In the genomic region with DNA sequence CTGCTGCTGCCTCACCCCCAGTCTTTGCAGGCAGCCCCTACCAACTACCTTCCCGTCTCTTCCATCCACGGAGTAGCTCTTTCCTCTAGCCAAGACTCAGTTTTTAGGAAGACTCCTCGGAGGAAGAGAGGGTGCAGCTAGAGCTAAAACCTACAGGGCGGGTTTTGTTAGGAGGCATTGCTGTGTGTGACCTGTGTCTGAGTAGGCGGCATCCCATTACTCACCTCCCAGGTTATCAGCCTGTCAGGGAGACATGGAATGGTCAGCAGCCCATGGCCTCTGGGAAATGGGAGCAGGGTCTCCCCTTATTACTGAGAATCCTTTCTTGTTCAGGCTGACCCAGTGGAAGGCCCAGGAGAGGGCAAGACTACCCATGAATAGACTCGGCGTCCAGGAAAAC, we compare ENCODE assay signal across 1 cellular context.
TF ChIP-seq lines count a peak whose summit lies in the region.

No MANE protein-coding gene starts in this region.

TF ChIP-seq in WTC11, 78 proteins besides CTCF, POLR2A, EP300 and RAD21 (continued from another document):
- no peak for TF ChIP-seq ELF4 (CRISPR knock-in tag; IDR thresholded peaks at IDR 0.05; ENCODE audit: low read depth)
- no peak for TF ChIP-seq ZNF317 (CRISPR knock-in tag; IDR thresholded peaks at IDR 0.05; ENCODE audit: borderline replicate concordance, low read depth)
- TF ChIP-seq, protein P1, sequence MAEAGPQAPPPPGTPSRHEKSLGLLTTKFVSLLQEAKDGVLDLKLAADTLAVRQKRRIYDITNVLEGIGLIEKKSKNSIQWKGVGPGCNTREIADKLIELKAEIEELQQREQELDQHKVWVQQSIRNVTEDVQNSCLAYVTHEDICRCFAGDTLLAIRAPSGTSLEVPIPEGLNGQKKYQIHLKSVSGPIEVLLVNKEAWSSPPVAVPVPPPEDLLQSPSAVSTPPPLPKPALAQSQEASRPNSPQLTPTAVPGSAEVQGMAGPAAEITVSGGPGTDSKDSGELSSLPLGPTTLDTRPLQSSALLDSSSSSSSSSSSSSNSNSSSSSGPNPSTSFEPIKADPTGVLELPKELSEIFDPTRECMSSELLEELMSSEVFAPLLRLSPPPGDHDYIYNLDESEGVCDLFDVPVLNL (CRISPR knock-in tag; IDR thresholded peaks at IDR 0.05; ENCODE audit: borderline replicate concordance, low read depth) = no peak
- no peak for TF ChIP-seq MXD4 (CRISPR knock-in tag; IDR thresholded peaks at IDR 0.05; ENCODE audit: borderline replicate concordance)
- no peak for TF ChIP-seq NFATC4 (CRISPR knock-in tag; IDR thresholded peaks at IDR 0.05)
- no peak for TF ChIP-seq RELA (CRISPR knock-in tag; IDR thresholded peaks at IDR 0.05; ENCODE audit: borderline replicate concordance)
- TF ChIP-seq, protein P2, sequence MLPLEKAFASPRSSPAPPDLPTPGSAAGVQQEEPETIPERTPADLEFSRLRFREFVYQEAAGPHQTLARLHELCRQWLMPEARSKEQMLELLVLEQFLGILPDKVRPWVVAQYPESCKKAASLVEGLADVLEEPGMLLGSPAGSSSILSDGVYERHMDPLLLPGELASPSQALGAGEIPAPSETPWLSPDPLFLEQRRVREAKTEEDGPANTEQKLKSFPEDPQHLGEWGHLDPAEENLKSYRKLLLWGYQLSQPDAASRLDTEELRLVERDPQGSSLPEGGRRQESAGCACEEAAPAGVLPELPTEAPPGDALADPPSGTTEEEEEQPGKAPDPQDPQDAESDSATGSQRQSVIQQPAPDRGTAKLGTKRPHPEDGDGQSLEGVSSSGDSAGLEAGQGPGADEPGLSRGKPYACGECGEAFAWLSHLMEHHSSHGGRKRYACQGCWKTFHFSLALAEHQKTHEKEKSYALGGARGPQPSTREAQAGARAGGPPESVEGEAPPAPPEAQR (CRISPR knock-in tag; IDR thresholded peaks at IDR 0.05) = no peak
- no peak for TF ChIP-seq ZNF425 (CRISPR knock-in tag; conservative IDR thresholded peaks at IDR 0.05)
- TF ChIP-seq ZNF263 (CRISPR knock-in tag; IDR thresholded peaks at IDR 0.05; ENCODE audit: low read depth) = no peak
